9 cellular contexts compared by ENCODE assay signal in genomic region chr1:234212764-234213406, GRCh38.
DNase-seq lines count a peak whose midpoint lies in the region; ATAC-seq and TF ChIP-seq lines count a peak whose summit lies in the region.
"Had no signal": no experiment of that assay in that cellular context is flagged by ENCODE, and none has a peak within 500 bp of the region (broad histone marks: within the 10 kb centered on the region; RNA-seq: fewer than 3 reads in every experiment).

No MANE protein-coding gene starts in this region.

- no peak overlapping the region for H3K4me3 Mint-ChIP-seq in activated CD4-positive, alpha-beta memory T cell treated with anti-CD3 and anti-CD28 coated beads for 36 hours
- H3K4me3 Mint-ChIP-seq in stimulated activated naive B cell treated with anti-CD40 and anti-IgM and Interleukin-4, amounts not matched to agents 10 μg/mL and 1 μg/mL and 100 μg/mL, for 72 hours: no peak overlapping the region

- H3K36me3 Mint-ChIP-seq in activated CD4-positive, alpha-beta memory T cell treated with anti-CD3 and anti-CD28 coated beads for 36 hours: no peaks in the 10 kb centered on the region
- H3K36me3 Mint-ChIP-seq in stimulated activated naive B cell treated with anti-CD40 and anti-IgM and Interleukin-4, amounts not matched to agents 10 μg/mL and 1 μg/mL and 100 μg/mL, for 72 hours: no peaks in the 10 kb centered on the region

- peaks cover 13% of the 10 kb centered on the region for H3K4me1 ChIP-seq in left ventricle myocardium inferior
- peaks cover 4% of the 10 kb centered on the region for H3K4me1 ChIP-seq in colonic mucosa

- peak; percentile 66 for DNase-seq in ACHN
- DNase-seq in GM10248 (ENCODE audit: extremely low spot score): peak; percentile 65
- peak; percentile 32 for DNase-seq in NCI-H2227 treated with DMSO at 0.1 percent for 48 hours (lab: John Stamatoyannopoulos, UW)
- DNase-seq in activated CD4-positive, alpha-beta memory T cell treated with anti-CD3 and anti-CD28 coated beads for 36 hours: peak; percentile 32
- no peak for DNase-seq in left ventricle myocardium inferior
- DNase-seq in stimulated activated naive B cell treated with anti-CD40 and anti-IgM and Interleukin-4, amounts not matched to agents 10 μg/mL and 1 μg/mL and 100 μg/mL, for 72 hours: no peak
- DNase-seq in colonic mucosa: no peak

- intact Hi-C loops in activated CD4-positive, alpha-beta memory T cell treated with anti-CD3 and anti-CD28 coated beads for 36 hours (cut with micrococcal nuclease): loop anchor here (1.0 to 2.0 kb wide), 3 partner anchors 58 to 113 kb away; no protein-coding TSS in a partner anchor
- intact Hi-C loops in left ventricle myocardium inferior (cut with micrococcal nuclease): no loop called here
- intact Hi-C loops in colonic mucosa (cut with DNase I): no loop called here

- in situ Hi-C loops in ACHN (cut with HindIII; ENCODE audit: low pct_ligation_motif_present, low pct_unique_long_range_greater_than_20kb, low sequenced_read_pairs): no loop called here

- H3K9ac ChIP-seq in colonic mucosa (ENCODE audit: low read depth in 2 of 2, low read length in 2 of 2): no peak overlapping the region

- peak; percentile 46 for TF ChIP-seq CTCF in GM10248 (IDR thresholded peaks at IDR 0.05; ENCODE audit: control extremely low read depth, extremely low read depth, low read depth, missing control alignments)
- peak; percentile 54 for TF ChIP-seq CTCF in left ventricle myocardium inferior (IDR thresholded peaks at IDR 0.05; ENCODE audit: borderline replicate concordance)
- TF ChIP-seq CTCF in colonic mucosa (IDR thresholded peaks at IDR 0.05): no peak

- CTCF ChIA-PET in GM10248 (lab: Yijun Ruan, JAX): interaction anchor here (1.0 to 3.6 kb wide), 21 partner anchors 9 to 115 kb away, joined by 3 to 39 read pairs (median 4); no protein-coding TSS in a partner anchor
- CTCF ChIA-PET in activated CD4-positive, alpha-beta memory T cell treated with anti-CD3 and anti-CD28 coated beads for 36 hours (lab: Charles Lee): interaction anchor here (0.6 to 6.0 kb wide), 31 partner anchors 9 to 873 kb away, joined by 3 to 170 read pairs (median 5); no protein-coding TSS in a partner anchor

- no peaks in the 10 kb centered on the region for H3K9me3 ChIP-seq in left ventricle myocardium inferior (replicated peaks)
- H3K9me3 ChIP-seq in colonic mucosa: no peaks in the 10 kb centered on the region
- H3K9me3 ChIP-seq: vagina had no signal

- no peak overlapping the region for H3K4me3 ChIP-seq in left ventricle myocardium inferior
- no peak overlapping the region for H3K4me3 ChIP-seq in colonic mucosa

- no peaks in the 10 kb centered on the region for H3K36me3 ChIP-seq in left ventricle myocardium inferior
- H3K36me3 ChIP-seq in colonic mucosa: no peaks in the 10 kb centered on the region
- H3K36me3 ChIP-seq: vagina had no signal

- H3K27me3 ChIP-seq in left ventricle myocardium inferior (ENCODE audit: low read depth) (peaks cover 73% of the 10 kb centered on the region), colonic mucosa (peaks cover 15% of the 10 kb centered on the region)
- H3K27me3 ChIP-seq: vagina had no signal

- H3K4me1 Mint-ChIP-seq in activated CD4-positive, alpha-beta memory T cell treated with anti-CD3 and anti-CD28 coated beads for 36 hours (ENCODE audit: low read depth): peaks cover 15% of the 10 kb centered on the region
- peaks cover 6 to 10% of the 10 kb centered on the region in 2 donors for H3K4me1 Mint-ChIP-seq in stimulated activated naive B cell treated with anti-CD40 and anti-IgM and Interleukin-4, amounts not matched to agents 10 μg/mL and 1 μg/mL and 100 μg/mL, for 72 hours

- peaks cover 33% of the 10 kb centered on the region for H3K27me3 Mint-ChIP-seq in activated CD4-positive, alpha-beta memory T cell treated with anti-CD3 and anti-CD28 coated beads for 36 hours
- H3K27me3 Mint-ChIP-seq in stimulated activated naive B cell treated with anti-CD40 and anti-IgM and Interleukin-4, amounts not matched to agents 10 μg/mL and 1 μg/mL and 100 μg/mL, for 72 hours: peaks cover 49 to 68% of the 10 kb centered on the region in 2 donors

- POLR2A ChIA-PET in GM10248 (lab: Yijun Ruan, JAX): no interaction called here
- POLR2A ChIA-PET in activated CD4-positive, alpha-beta memory T cell treated with anti-CD3 and anti-CD28 coated beads for 36 hours (lab: Charles Lee): no interaction called here

- H3K9me3 Mint-ChIP-seq in activated CD4-positive, alpha-beta memory T cell treated with anti-CD3 and anti-CD28 coated beads for 36 hours: no peaks in the 10 kb centered on the region
- peaks cover 3 to 4% of the 10 kb centered on the region in 2 donors for H3K9me3 Mint-ChIP-seq in stimulated activated naive B cell treated with anti-CD40 and anti-IgM and Interleukin-4, amounts not matched to agents 10 μg/mL and 1 μg/mL and 100 μg/mL, for 72 hours

- ATAC-seq in HG02763 (IDR thresholded peaks at IDR 0.05; ENCODE audit: unreplicated experiment): peak; percentile 51
- ATAC-seq in stimulated activated naive B cell treated with anti-CD40 and anti-IgM and Interleukin-4, amounts not matched to agents 10 μg/mL and 1 μg/mL and 100 μg/mL, for 72 hours (replicated peaks): peak; percentile 64 to 69

- H3K27ac ChIP-seq in left ventricle myocardium inferior (replicated peaks): no peak overlapping the region
- H3K27ac ChIP-seq in colonic mucosa: no peak overlapping the region
- H3K27ac ChIP-seq: vagina had no signal

- H3K27ac Mint-ChIP-seq in activated CD4-positive, alpha-beta memory T cell treated with anti-CD3 and anti-CD28 coated beads for 36 hours: no peak overlapping the region
- no peak overlapping the region for H3K27ac Mint-ChIP-seq in stimulated activated naive B cell treated with anti-CD40 and anti-IgM and Interleukin-4, amounts not matched to agents 10 μg/mL and 1 μg/mL and 100 μg/mL, for 72 hours

Comparison
In these comparisons a context has a peak if more than half of its experiments do, and no peak if none do; other contexts are left out.
1. DNase-seq: peak in ACHN (single experiment), GM10248 (single experiment), NCI-H2227 treated with DMSO at 0.1 percent for 48 hours (single experiment) and activated CD4-positive, alpha-beta memory T cell treated with anti-CD3 and anti-CD28 coated beads for 36 hours (single experiment); none in left ventricle myocardium inferior (single experiment), stimulated activated naive B cell treated with anti-CD40 and anti-IgM and Interleukin-4, amounts not matched to agents 10 μg/mL and 1 μg/mL and 100 μg/mL, for 72 hours (single experiment) and colonic mucosa (single experiment).